ENCODE assay signal across 9 cellular contexts in genomic region chr20:16801919-16802651, GRCh38. TPM values are rescaled to one million over a fixed set of nuclear protein-coding genes. Genes with fewer than 3 reads are reported as not detected.
DNase-seq lines count a peak whose midpoint lies in the region; ATAC-seq, FAIRE-seq and TF ChIP-seq lines count a peak whose summit lies in the region.
"Had no signal": no experiment of that assay in that cellular context is flagged by ENCODE, and none has a peak within 500 bp of the region (broad histone marks: within the 10 kb centered on the region; RNA-seq: fewer than 3 reads in every experiment).

No MANE protein-coding gene starts in this region.

- no peaks in the 10 kb centered on the region for H3K36me3 ChIP-seq in HEK293 (ENCODE audit: control insufficient read depth in 2 of 2, insufficient read depth in 1 of 2, low read length in 2 of 2)
- no peaks in the 10 kb centered on the region for H3K36me3 ChIP-seq in kidney (ENCODE audit: control insufficient read depth in 1 of 2, insufficient read depth in 2 of 2, low read length in 2 of 2)

- no peak overlapping the region for H3K27ac Mint-ChIP-seq in MCF 10A (ENCODE audit: low read depth, unreplicated experiment)
- H3K27ac Mint-ChIP-seq in stimulated activated memory B cell treated with anti-CD40 and anti-IgM and Interleukin-4, amounts not matched to agents 10 μg/mL and 1 μg/mL and 100 μg/mL, for 72 hours = no peak overlapping the region

- no peaks in the 10 kb centered on the region for H3K36me3 Mint-ChIP-seq in MCF 10A (ENCODE audit: insufficient read depth, unreplicated experiment)
- H3K36me3 Mint-ChIP-seq in stimulated activated memory B cell treated with anti-CD40 and anti-IgM and Interleukin-4, amounts not matched to agents 10 μg/mL and 1 μg/mL and 100 μg/mL, for 72 hours = no peaks in the 10 kb centered on the region

- TF ChIP-seq CTCF in HEK293 (tag by site-specific recombination; IDR thresholded peaks at IDR 0.05) (no peak), MCF 10A (IDR thresholded peaks at IDR 0.05; ENCODE audit: unreplicated experiment) (peak; percentile 86), kidney (IDR thresholded peaks at IDR 0.05; ENCODE audit: borderline replicate concordance, extremely low read depth, insufficient read depth) (peak; percentile 71)

- H3K9me3 ChIP-seq in HEK293 (ENCODE audit: control insufficient read depth, insufficient read depth, low read depth, low read length) (no peaks in the 10 kb centered on the region), kidney (ENCODE audit: control insufficient read depth in 1 of 2, low read length in 2 of 2) (no peaks in the 10 kb centered on the region)

- peaks cover 88% of the 10 kb centered on the region for H3K27me3 Mint-ChIP-seq in MCF 10A (ENCODE audit: insufficient read depth, unreplicated experiment)
- peaks cover 66% of the 10 kb centered on the region for H3K27me3 Mint-ChIP-seq in stimulated activated memory B cell treated with anti-CD40 and anti-IgM and Interleukin-4, amounts not matched to agents 10 μg/mL and 1 μg/mL and 100 μg/mL, for 72 hours

- no peaks in the 10 kb centered on the region for H3K4me1 ChIP-seq in HEK293 (ENCODE audit: control insufficient read depth, insufficient read depth, low read length)
- no peaks in the 10 kb centered on the region for H3K4me1 ChIP-seq in kidney (ENCODE audit: control insufficient read depth in 1 of 2, insufficient read depth in 1 of 2, low read depth in 1 of 2, low read length in 2 of 2)

- POLR2A ChIA-PET in HEK293 (lab: Yijun Ruan, JAX) = interaction anchor here (0.5 kb wide), 1 partner anchor 773 kb away, joined by 7 read pairs; no protein-coding TSS in a partner anchor
- POLR2A ChIA-PET in MCF 10A (lab: Yijun Ruan, JAX) = interaction anchor here (0.6 to 0.7 kb wide), 2 partner anchors 630 to 930 kb away, joined by 3 read pairs; no protein-coding TSS in a partner anchor

- BruUV-seq in MCF 10A (replicated peaks; lab: Mats Ljungman, UMichigan) = no TSS peak

- H3K4me3 ChIP-seq in HEK293 (ENCODE audit: low read depth, low read length) (no peak overlapping the region), kidney (ENCODE audit: low read length in 2 of 2) (no peak overlapping the region)

- in situ Hi-C loops in G401 (cut with HindIII; ENCODE audit: low sequenced_read_pairs) = no loop called here

- intact Hi-C loops in MCF 10A (cut with micrococcal nuclease) (no loop called here), kidney (cut with DNase I) (no loop called here)

- ATAC-seq in stimulated activated memory B cell treated with anti-CD40 and anti-IgM and Interleukin-4, amounts not matched to agents 10 μg/mL and 1 μg/mL and 100 μg/mL, for 72 hours = no peak

- no peaks in the 10 kb centered on the region for H3K4me1 Mint-ChIP-seq in MCF 10A (ENCODE audit: insufficient read depth, unreplicated experiment)
- no peaks in the 10 kb centered on the region for H3K4me1 Mint-ChIP-seq in stimulated activated memory B cell treated with anti-CD40 and anti-IgM and Interleukin-4, amounts not matched to agents 10 μg/mL and 1 μg/mL and 100 μg/mL, for 72 hours

- DNase-seq in G401 (ENCODE audit: low spot score) (peak; percentile 78), NCI-H1694 (lab: John Stamatoyannopoulos, UW) (peak; percentile 76), T-helper 9 cell (peak; percentile 41), MCF 10A (ENCODE audit: unreplicated experiment) (peak; percentile 61), kidney (no peak)
- DNase-seq in stimulated activated CD4-positive, alpha-beta T cell treated with anti-CD3 and anti-CD28 coated beads, Interleukin-4, amount 100 ng/mL, for 4 hours = peak; percentile 15 to 54

- CTCF ChIA-PET in HEK293 (lab: Yijun Ruan, JAX) = interaction anchor here (0.5 to 5.4 kb wide), 28 partner anchors 8 to 1875 kb away, joined by 3 to 133 read pairs (median 3); no protein-coding TSS in a partner anchor
- CTCF ChIA-PET in MCF 10A (lab: Yijun Ruan, JAX) = interaction anchor here (0.5 to 19.1 kb wide), 83 partner anchors 8 to 1563 kb away, joined by 3 to 577 read pairs (median 4); partner anchors contain the start of gene SNRPB2

- H3K27ac ChIP-seq in HEK293 (ENCODE audit: extremely low read depth, low read depth, low read length) = no peak overlapping the region
- no peak overlapping the region for H3K27ac ChIP-seq in kidney (ENCODE audit: low read depth in 2 of 2, low read length in 2 of 2)

- FAIRE-seq in kidney (lab: Jason Lieb, UNC) = peak; percentile 21

- H3K9me3 Mint-ChIP-seq in MCF 10A (ENCODE audit: unreplicated experiment) = no peaks in the 10 kb centered on the region
- H3K9me3 Mint-ChIP-seq in stimulated activated memory B cell treated with anti-CD40 and anti-IgM and Interleukin-4, amounts not matched to agents 10 μg/mL and 1 μg/mL and 100 μg/mL, for 72 hours = peaks cover 2% of the 10 kb centered on the region

- H3K9ac ChIP-seq in kidney (ENCODE audit: low read length in 2 of 2) = no peak overlapping the region

- no peak overlapping the region for H3K4me3 Mint-ChIP-seq in MCF 10A (ENCODE audit: unreplicated experiment)
- no peak overlapping the region for H3K4me3 Mint-ChIP-seq in stimulated activated memory B cell treated with anti-CD40 and anti-IgM and Interleukin-4, amounts not matched to agents 10 μg/mL and 1 μg/mL and 100 μg/mL, for 72 hours

TF ChIP-seq in HEK293, 187 proteins besides CTCF, POLR2A, EP300 and RAD21:
- TF ChIP-seq ZNF654 (tag by site-specific recombination; IDR thresholded peaks at IDR 0.05; ENCODE audit: low read depth) (peak; percentile 62), SCRT2 (tag by site-specific recombination; IDR thresholded peaks at IDR 0.05) (peak; percentile 73), ZNF391 (tag by site-specific recombination; IDR thresholded peaks at IDR 0.05; ENCODE audit: borderline replicate concordance, low read depth) (no peak), SCRT1 (tag by site-specific recombination; IDR thresholded peaks at IDR 0.05; ENCODE audit: borderline replicate concordance) (peak; percentile 55; the same call in 1 of the 2 replicates)

RNA-seq across cellular contexts. Expression of gene OTOR, which starts 53.9 kb away (rescaled TPM):
- total RNA-seq in G401 (2014; rRNA removed; shearing (Covaris generic)) = not detected in 2 replicates
- not detected in 2 replicates for total RNA-seq in MCF 10A (2022)
- not detected for total RNA-seq in kidney
- not detected for polyA plus RNA-seq in kidney (ENCODE audit: insufficient read depth, low read depth, low replicate concordance)
- polyA plus RNA-seq: adipose tissue had no signal
